In genomic region chr15:39919396-39919739, GRCh38 we compare ENCODE assay signal across 9 cellular contexts. TPM values are rescaled to one million over a fixed set of nuclear protein-coding genes. Genes with fewer than 3 reads are reported as not detected.
DNase-seq lines count a peak whose midpoint lies in the region; FAIRE-seq and TF ChIP-seq lines count a peak whose summit lies in the region.
"Had no signal": no experiment of that assay in that cellular context is flagged by ENCODE, and none has a peak within 500 bp of the region (broad histone marks: within the 10 kb centered on the region; RNA-seq: fewer than 3 reads in every experiment).

No MANE protein-coding gene starts in this region.

- 2 to 4% (median 3%) methylated on average over 15 of the region's 15 CpGs for WGBS in ovary, 3 donors

- H3K27ac ChIP-seq in CD4-positive, alpha-beta memory T cell (ENCODE audit: low read depth, low read length) = no peak overlapping the region
- no peak overlapping the region for H3K27ac ChIP-seq in SJCRH30
- no peak overlapping the region for H3K27ac ChIP-seq in ovary

- H3K9me3 ChIP-seq in CD4-positive, alpha-beta memory T cell (ENCODE audit: control insufficient read depth in 1 of 2, low read length in 2 of 2) = no peaks in the 10 kb centered on the region
- H3K9me3 ChIP-seq in SJCRH30 (replicated peaks) = no peaks in the 10 kb centered on the region
- no peaks in the 10 kb centered on the region for H3K9me3 ChIP-seq in ovary

- H3K4me1 ChIP-seq in CD4-positive, alpha-beta memory T cell (ENCODE audit: insufficient read depth, low read length) = peaks cover 19% of the 10 kb centered on the region
- H3K4me1 ChIP-seq in SJCRH30 (peaks cover 7% of the 10 kb centered on the region; the same call in 1 of the 2 replicates), ovary (ENCODE audit: insufficient read depth) (peaks cover 6% of the 10 kb centered on the region)

- peak overlapping the region in 1 of 2 donors; percentile 57 for H3K4me3 ChIP-seq in CD4-positive, alpha-beta memory T cell (ENCODE audit: low read length in 2 of 2)
- H3K4me3 ChIP-seq in SJCRH30 = peak overlapping the region; percentile 63
- peak overlapping the region; percentile 45 for H3K4me3 ChIP-seq in ovary

- H3K4me1 Mint-ChIP-seq in CD4-positive, alpha-beta memory T cell = peaks cover 5 to 18% (median 10%) of the 10 kb centered on the region in 4 donors

- no peak for TF ChIP-seq POLR2A in ovary (IDR thresholded peaks at IDR 0.05)

- intact Hi-C loops in CD4-positive, alpha-beta memory T cell (cut with micrococcal nuclease) = no loop called here
- intact Hi-C loops in ovary (cut with DNase I) = no loop called here

- peak overlapping the region; percentile 50 to 76 (median 66) for H3K4me3 Mint-ChIP-seq in CD4-positive, alpha-beta memory T cell

- POLR2A ChIA-PET in CD4-positive, alpha-beta memory T cell (lab: Charles Lee; ENCODE audit: partially characterized antibody) = interaction anchor here (2.9 kb wide), 1 partner anchor 15 kb away, joined by 16 read pairs; the partner anchor contains the start of gene EIF2AK4

- TF ChIP-seq CTCF in ovary (IDR thresholded peaks at IDR 0.05) = no peak

- CTCF ChIA-PET in CD4-positive, alpha-beta memory T cell (lab: Charles Lee; ENCODE audit: partially characterized antibody) = no interaction called here

- no peaks in the 10 kb centered on the region for H3K36me3 ChIP-seq in CD4-positive, alpha-beta memory T cell (ENCODE audit: insufficient read depth, low read length)
- H3K36me3 ChIP-seq in SJCRH30 = no peaks in the 10 kb centered on the region
- no peaks in the 10 kb centered on the region for H3K36me3 ChIP-seq in ovary

- H3K27me3 ChIP-seq in CD4-positive, alpha-beta memory T cell (ENCODE audit: insufficient read depth, low read length) = peaks cover 20% of the 10 kb centered on the region
- H3K27me3 ChIP-seq in SJCRH30 (no peaks in the 10 kb centered on the region), ovary (no peaks in the 10 kb centered on the region)

- no peaks in the 10 kb centered on the region for H3K9me3 Mint-ChIP-seq in CD4-positive, alpha-beta memory T cell

- peaks cover 0 to 3% of the 10 kb centered on the region in 2 donors for H3K36me3 Mint-ChIP-seq in CD4-positive, alpha-beta memory T cell

- FAIRE-seq in urothelium cell line (lab: Jason Lieb, UNC) = no peak

- no peak for DNase-seq in CD4-positive, alpha-beta memory T cell
- DNase-seq in SJCRH30 = no peak
- peak; percentile 12 for DNase-seq in fibroblast of gingiva (ENCODE audit: low read depth)
- DNase-seq in ovary = no peak
- no peak for DNase-seq in midbrain (lab: John Stamatoyannopoulos, UW)
- DNase-seq in NCI-H1694 treated with DMSO at 0.1 percent for 48 hours (lab: John Stamatoyannopoulos, UW) = no peak
- no peak for DNase-seq in cortex of kidney (lab: John Stamatoyannopoulos, UW)
- no peak for DNase-seq in urothelium cell line (ENCODE audit: low spot score)
- DNase-seq: stimulated activated naive CD4-positive, alpha-beta T cell treated with Interleukin-2 at 50 U/mL for 16 hours had no signal

- peaks cover 18 to 24% of the 10 kb centered on the region in 2 donors for H3K27me3 Mint-ChIP-seq in CD4-positive, alpha-beta memory T cell

- TF ChIP-seq EP300 in ovary (IDR thresholded peaks at IDR 0.05) = no peak

- no peak overlapping the region for H3K27ac Mint-ChIP-seq in CD4-positive, alpha-beta memory T cell

RNA-seq across cellular contexts. Expression of gene GPR176, which starts 0.7 kb away (rescaled TPM):
- not detected for total RNA-seq in CD4-positive, alpha-beta memory T cell
- not detected for polyA plus RNA-seq in CD4-positive, alpha-beta memory T cell
- total RNA-seq in SJCRH30 (2014; rRNA removed; shearing (Covaris generic)) = 14.8 and 16.1 TPM in 2 replicates
- 1 to 10 TPM in 5 of 7 donors, under 1 TPM in 2; 0.68 to 2.4 (median 1.8) TPM for total RNA-seq in ovary
- polyA plus RNA-seq in ovary = 1 to 10 TPM; 3.0 to 8.5 TPM

RNA-seq across cellular contexts. Expression of gene EIF2AK4, which starts 14.5 kb away (rescaled TPM):
- 10 to 100 TPM; 13.4 to 13.8 TPM for total RNA-seq in CD4-positive, alpha-beta memory T cell
- 10 to 100 TPM; 18.5 to 21.5 TPM for polyA plus RNA-seq in CD4-positive, alpha-beta memory T cell
- total RNA-seq in SJCRH30 (2014; rRNA removed; shearing (Covaris generic)) = 43.3 and 45.2 TPM in 2 replicates
- total RNA-seq in ovary = 10 to 100 TPM; 26.6 to 44.8 (median 31.6) TPM
- polyA plus RNA-seq in ovary = 10 to 100 TPM; 22.4 to 42.1 TPM
